26 cellular contexts compared by ENCODE assay signal in the genomic region with DNA sequence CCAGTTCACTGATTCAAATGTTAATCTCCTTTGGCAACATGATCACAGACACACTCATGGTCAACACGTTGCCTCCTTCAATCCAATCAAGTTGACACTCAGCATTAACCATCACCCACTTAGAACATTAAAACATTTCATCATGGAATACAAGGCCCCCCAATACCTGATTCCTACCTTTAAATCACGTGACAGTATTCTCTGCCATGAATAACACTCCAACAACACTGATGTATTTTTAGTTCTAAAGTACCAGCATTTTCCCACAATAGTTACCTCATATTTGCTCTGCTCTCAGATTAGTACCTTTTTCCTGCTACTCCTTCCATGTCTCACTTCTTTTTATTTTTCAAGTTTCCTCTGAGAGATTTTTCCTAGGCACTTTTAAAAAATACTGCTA. TPM values are rescaled to one million over a fixed set of nuclear protein-coding genes. Genes with fewer than 3 reads are reported as not detected.
"Had no signal": no experiment of that assay in that cellular context is flagged by ENCODE, and none has a peak within 500 bp of the region (broad histone marks: within the 10 kb centered on the region; RNA-seq: fewer than 3 reads in every experiment).

No MANE protein-coding gene starts in this region.

- H3K27ac ChIP-seq: stomach, suprapubic skin, testis, thoracic aorta, thyroid gland, tibial artery, tibial nerve, transverse colon, upper lobe of left lung, upper lobe of right lung, vagina had no signal

- FAIRE-seq: urothelium cell line had no signal

- H3K4me1 ChIP-seq: stomach, suprapubic skin, testis, thyroid gland, tibial artery, tibial nerve, transverse colon, upper lobe of left lung, upper lobe of right lung, vagina had no signal

- ATAC-seq: stimulated activated effector memory CD8-positive, alpha-beta T cell treated with anti-CD3 and anti-CD28 coated beads, Interleukin-12 subunit alpha, Interleukin-12 subunit beta, amount 100 ng/mL, for 72 hours; stimulated activated memory B cell treated with anti-CD40 and anti-IgM and Interleukin-4, amounts not matched to agents 10 μg/mL and 1 μg/mL and 100 μg/mL, for 72 hours; stimulated activated naive B cell treated with anti-CD40 and anti-IgM and Interleukin-4, amounts not matched to agents 10 μg/mL and 1 μg/mL and 100 μg/mL, for 72 hours; stimulated activated naive CD8-positive, alpha-beta T cell treated with anti-CD3 and anti-CD28 coated beads, Interleukin-15, amount 100 ng/mL, for 72 hours; stimulated activated naive CD8-positive, alpha-beta T cell treated with anti-CD3 and anti-CD28 coated beads, Interleukin-15, Interleukin-2, amounts not matched to agents 100 U/mL and 50 U/mL, for 24 hours; upper lobe of right lung had no signal

- H3K27me3 ChIP-seq: stomach, suprapubic skin, testis, thyroid gland, tibial artery, transverse colon, upper lobe of left lung, upper lobe of right lung, vagina had no signal

- H3K36me3 ChIP-seq: stomach, suprapubic skin, thoracic aorta, thyroid gland, tibial artery, tibial nerve, transverse colon, upper lobe of left lung, upper lobe of right lung, vagina had no signal

- H3K9me3 ChIP-seq: suprapubic skin, testis, thoracic aorta, thyroid gland, tibial artery, tibial nerve, transverse colon, upper lobe of left lung, upper lobe of right lung, vagina had no signal

- H3K4me3 ChIP-seq: stomach, suprapubic skin, testis, thoracic aorta, thyroid gland, tibial artery, tibial nerve, transverse colon, upper lobe of left lung, upper lobe of right lung, vagina had no signal

- DNase-seq: stimulated activated CD4-positive, alpha-beta T cell treated with anti-CD3 and anti-CD28 coated beads, Interleukin-2, amount 100 ng/mL, for 48 hours; stimulated activated CD4-positive, alpha-beta T cell treated with anti-CD3 and anti-CD28 coated beads, Interleukin-4, amount 100 ng/mL, for 1 hour; stimulated activated CD4-positive, alpha-beta T cell treated with anti-CD3 and anti-CD28 coated beads, Interleukin-4, amount 100 ng/mL, for 24 hours; stimulated activated CD4-positive, alpha-beta T cell treated with anti-CD3 and anti-CD28 coated beads, Interleukin-4, amount 100 ng/mL, for 4 hours; stimulated activated CD8-positive, alpha-beta memory T cell treated with anti-CD3 and anti-CD28 coated beads, Interleukin-4, amount 100 ng/mL, for 48 hours; stimulated activated naive B cell treated with anti-CD40 and anti-IgM and Interleukin-4, amounts not matched to agents 10 μg/mL and 1 μg/mL and 100 μg/mL, for 72 hours; stimulated activated naive CD4-positive, alpha-beta T cell; stimulated activated naive CD4-positive, alpha-beta T cell treated with Interleukin-2 at 50 U/mL for 16 hours; stimulated activated naive CD8-positive, alpha-beta T cell treated with anti-CD3 and anti-CD28 coated beads, Interleukin-15, amount 100 ng/mL, for 72 hours; stimulated activated naive CD8-positive, alpha-beta T cell treated with anti-CD3 and anti-CD28 coated beads, Interleukin-15, Interleukin-2, amounts not matched to agents 100 U/mL and 50 U/mL, for 24 hours; stomach; substantia nigra; testis; thyroid gland; tibial artery; transverse colon; trophoblast cell; upper lobe of left lung; upper lobe of right lung had no signal

RNA-seq across cellular contexts. Expression of a gene that starts 19.6 kb away (rescaled TPM):
- total RNA-seq: transverse colon, upper lobe of right lung had no signal
